ENCODE assay signal across 37 cellular contexts in genomic region chr2:199869653-199870052, GRCh38.
"Had no signal": no experiment of that assay in that cellular context is flagged by ENCODE, and none has a peak within 500 bp of the region (broad histone marks: within the 10 kb centered on the region; RNA-seq: fewer than 3 reads in every experiment).

No MANE protein-coding gene starts in this region.

- H3K27me3 ChIP-seq: breast epithelium, ovary, thyroid gland, upper lobe of left lung had no signal

- H3K27ac Mint-ChIP-seq: activated CD4-positive, alpha-beta memory T cell treated with anti-CD3 and anti-CD28 coated beads for 36 hours; activated CD4-positive, alpha-beta T cell treated with anti-CD3 and anti-CD28 coated beads, Interleukin-2, amount 10 ng/mL, durations not matched to agents 24 days and 14 days; activated naive CD4-positive, alpha-beta T cell treated with anti-CD3 and anti-CD28 coated beads, Interleukin-2, amount 50 U/mL, for 24 hours; activated naive CD8-positive, alpha-beta T cell treated with anti-CD3 and anti-CD28 coated beads, Interleukin-2, amount 50 U/mL, for 24 hours; activated T-cell treated with anti-CD3 and anti-CD28 coated beads, Interleukin-2, amount 50 U/mL, for 24 hours; activated T-helper 17 cell treated with anti-CD3 and anti-CD28 coated beads, Interleukin-2, amount 50 U/mL, for 72 hours; natural killer cell treated with Interleukin-12 subunit alpha and Interleukin-12 subunit beta and Interleukin-15 and Interleukin-18, amount 100 ng/mL, for 72 hours; progenitor cell of endocrine pancreas; stimulated activated memory B cell treated with anti-CD40 and anti-IgM and Interleukin-4, amounts not matched to agents 10 μg/mL and 1 μg/mL and 100 μg/mL, for 72 hours; stimulated activated naive CD8-positive, alpha-beta T cell treated with anti-CD3 and anti-CD28 coated beads, Interleukin-15, amount 100 ng/mL, for 72 hours; T-helper 17 cell had no signal

- DNase-seq: activated CD4-positive, alpha-beta memory T cell treated with anti-CD3 and anti-CD28 coated beads for 36 hours; activated CD4-positive, alpha-beta T cell treated with anti-CD3 and anti-CD28 coated beads, Interleukin-2, amount 10 ng/mL, durations not matched to agents 24 days and 14 days; activated CD4-positive, CD25-positive, alpha-beta regulatory T cell treated with anti-CD3 and anti-CD28 coated beads, Interleukin-2, amount 50 U/mL, for 72 hours; activated CD8-positive, alpha-beta memory T cell treated with anti-CD3 and anti-CD28 coated beads, Interleukin-2, amount 50 U/mL, for 4 hours; activated gamma-delta T cell treated with Interleukin-2 at 50 U/mL for 16 hours; activated naive CD8-positive, alpha-beta T cell treated with anti-CD3 and anti-CD28 coated beads, Interleukin-2, amount 50 U/mL, for 24 hours; activated T-cell treated with anti-CD3 and anti-CD28 coated beads, Interleukin-2, amount 50 U/mL, for 24 hours; amygdala; central memory CD4-positive, alpha-beta T cell; dermis blood vessel endothelial cell; effector CD4-positive, alpha-beta T cell; erythroblast; heart right ventricle; islet precursor cell; left ventricle myocardium inferior; mucosa of descending colon; ovary; retina; small intestine; stimulated activated CD4-positive, alpha-beta T cell treated with anti-CD3 and anti-CD28 coated beads, Interleukin-4, amount 100 ng/mL, for 4 hours; stimulated activated CD8-positive, alpha-beta memory T cell treated with anti-CD3 and anti-CD28 coated beads, Interleukin-4, amount 100 ng/mL, for 48 hours; stimulated activated naive CD8-positive, alpha-beta T cell treated with anti-CD3 and anti-CD28 coated beads, Interleukin-15, amount 100 ng/mL, for 72 hours; substantia nigra; T-helper 17 cell; T1000; thyroid gland; upper lobe of left lung; WERI-Rb-1 had no signal

- H3K9me3 Mint-ChIP-seq: natural killer cell treated with Interleukin-12 subunit alpha and Interleukin-12 subunit beta and Interleukin-15 and Interleukin-18, amount 100 ng/mL, for 72 hours had no signal

- H3K36me3 ChIP-seq: breast epithelium, heart right ventricle, left ventricle myocardium inferior, neutrophil, ovary, thyroid gland, upper lobe of left lung, WERI-Rb-1 had no signal

- H3K4me1 Mint-ChIP-seq: activated CD4-positive, alpha-beta T cell treated with anti-CD3 and anti-CD28 coated beads, Interleukin-2, amount 10 ng/mL, durations not matched to agents 24 days and 14 days; activated naive CD4-positive, alpha-beta T cell treated with anti-CD3 and anti-CD28 coated beads, Interleukin-2, amount 50 U/mL, for 24 hours; activated naive CD8-positive, alpha-beta T cell treated with anti-CD3 and anti-CD28 coated beads, Interleukin-2, amount 50 U/mL, for 24 hours; activated T-helper 17 cell treated with anti-CD3 and anti-CD28 coated beads, Interleukin-2, amount 50 U/mL, for 72 hours; stimulated activated memory B cell treated with anti-CD40 and anti-IgM and Interleukin-4, amounts not matched to agents 10 μg/mL and 1 μg/mL and 100 μg/mL, for 72 hours; stimulated activated naive CD8-positive, alpha-beta T cell treated with anti-CD3 and anti-CD28 coated beads, Interleukin-15, amount 100 ng/mL, for 72 hours; T-helper 17 cell had no signal

- H3K4me1 ChIP-seq: breast epithelium, heart right ventricle, left ventricle myocardium inferior, thyroid gland, upper lobe of left lung had no signal

- ATAC-seq: activated naive CD8-positive, alpha-beta T cell treated with anti-CD3 and anti-CD28 coated beads, Interleukin-2, amount 50 U/mL, for 24 hours; activated T-helper 17 cell treated with anti-CD3 and anti-CD28 coated beads, Interleukin-2, amount 50 U/mL, for 72 hours; heart right ventricle; mucosa of descending colon; natural killer cell treated with Interleukin-12 subunit alpha and Interleukin-12 subunit beta and Interleukin-15 and Interleukin-18, amount 100 ng/mL, for 72 hours; sciatic nerve; stimulated activated memory B cell treated with anti-CD40 and anti-IgM and Interleukin-4, amounts not matched to agents 10 μg/mL and 1 μg/mL and 100 μg/mL, for 72 hours; stimulated activated naive CD8-positive, alpha-beta T cell treated with anti-CD3 and anti-CD28 coated beads, Interleukin-15, amount 100 ng/mL, for 72 hours; T-helper 17 cell had no signal

- H3K4me3 Mint-ChIP-seq: activated CD4-positive, alpha-beta memory T cell treated with anti-CD3 and anti-CD28 coated beads for 36 hours; activated CD4-positive, alpha-beta T cell treated with anti-CD3 and anti-CD28 coated beads, Interleukin-2, amount 10 ng/mL, durations not matched to agents 24 days and 14 days; activated naive CD4-positive, alpha-beta T cell treated with anti-CD3 and anti-CD28 coated beads, Interleukin-2, amount 50 U/mL, for 24 hours; activated naive CD8-positive, alpha-beta T cell treated with anti-CD3 and anti-CD28 coated beads, Interleukin-2, amount 50 U/mL, for 24 hours; activated T-cell treated with anti-CD3 and anti-CD28 coated beads, Interleukin-2, amount 50 U/mL, for 24 hours; activated T-helper 17 cell treated with anti-CD3 and anti-CD28 coated beads, Interleukin-2, amount 50 U/mL, for 72 hours; natural killer cell treated with Interleukin-12 subunit alpha and Interleukin-12 subunit beta and Interleukin-15 and Interleukin-18, amount 100 ng/mL, for 72 hours; stimulated activated memory B cell treated with anti-CD40 and anti-IgM and Interleukin-4, amounts not matched to agents 10 μg/mL and 1 μg/mL and 100 μg/mL, for 72 hours; stimulated activated naive CD8-positive, alpha-beta T cell treated with anti-CD3 and anti-CD28 coated beads, Interleukin-15, amount 100 ng/mL, for 72 hours; T-helper 17 cell had no signal

- H3K27ac ChIP-seq: breast epithelium, heart right ventricle, left ventricle myocardium inferior, neutrophil, ovary, thyroid gland, upper lobe of left lung, WERI-Rb-1 had no signal

- H3K27me3 Mint-ChIP-seq: progenitor cell of endocrine pancreas; stimulated activated memory B cell treated with anti-CD40 and anti-IgM and Interleukin-4, amounts not matched to agents 10 μg/mL and 1 μg/mL and 100 μg/mL, for 72 hours had no signal

- H3K9me3 ChIP-seq: neutrophil, ovary, thyroid gland had no signal

- H3K4me3 ChIP-seq: breast epithelium, heart right ventricle, left ventricle myocardium inferior, lung, mucosa of descending colon, ovary, thyroid gland, upper lobe of left lung had no signal
